ENCODE assay signal across 1 cellular context in genomic region chr14:67396381-67396965, GRCh38.
TF ChIP-seq lines count a peak whose summit lies in the region.

No MANE protein-coding gene starts in this region.

TF ChIP-seq in GM23338, 12 proteins besides CTCF, POLR2A, EP300 and RAD21 (continued from another document):
- TF ChIP-seq REST (IDR thresholded peaks at IDR 0.05; ENCODE audit: unreplicated experiment) = no peak
- no peak for TF ChIP-seq EZH2phosphoT487 (IDR thresholded peaks at IDR 0.05; ENCODE audit: unreplicated experiment)
- no peak for TF ChIP-seq JUNB (IDR thresholded peaks at IDR 0.05; ENCODE audit: unreplicated experiment)
- no peak for TF ChIP-seq NANOG (IDR thresholded peaks at IDR 0.05; ENCODE audit: borderline replicate concordance)
